ENCODE assay signal across 1 cellular context in the genomic region with DNA sequence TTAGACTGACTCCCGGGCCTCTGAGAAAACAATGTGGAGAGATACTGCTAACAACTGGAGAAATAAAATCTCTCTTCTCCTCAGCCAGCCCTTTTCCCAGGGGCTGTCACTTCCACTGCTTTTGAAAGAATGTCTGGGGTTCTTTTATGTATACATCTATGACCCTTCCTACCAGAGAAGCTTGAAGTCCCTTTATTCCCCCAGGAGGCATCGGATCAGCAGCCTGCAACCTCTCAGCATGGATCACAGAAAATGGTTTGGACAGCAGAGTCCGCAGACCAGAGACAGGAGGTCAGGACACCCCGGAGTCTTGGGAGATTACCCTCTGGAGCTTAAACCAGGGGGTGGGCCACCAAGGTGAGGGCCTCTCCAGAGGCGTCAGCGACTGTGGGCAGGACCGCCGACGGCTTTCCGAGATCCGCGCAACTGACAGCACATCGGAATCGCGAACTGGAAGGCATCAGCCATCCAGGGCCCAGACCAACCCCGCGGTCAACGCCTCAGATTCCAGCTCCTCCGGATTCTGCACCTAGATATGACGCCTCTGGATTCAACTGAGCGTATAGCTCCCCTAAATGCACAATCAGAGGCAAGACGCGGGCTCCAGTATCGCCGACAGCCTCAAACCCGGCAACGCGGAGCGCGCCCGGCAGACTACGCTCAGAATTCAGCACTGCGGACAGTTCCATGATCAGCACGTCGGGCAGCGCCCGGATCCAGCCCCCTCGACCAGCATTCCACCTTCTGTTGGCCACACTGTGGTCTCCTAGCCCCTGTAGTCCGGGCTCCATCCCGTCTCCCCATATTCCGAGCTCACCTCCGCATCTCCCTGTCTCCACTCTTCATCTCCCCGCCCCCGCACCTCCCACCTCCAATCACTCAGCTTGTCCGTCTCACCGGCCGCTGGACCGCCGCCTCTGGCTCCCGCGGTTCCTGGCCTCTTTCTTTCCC.
TF ChIP-seq lines count a peak whose summit lies in the region.

No MANE protein-coding gene starts in this region.

TF ChIP-seq in K562, 482 proteins besides CTCF, POLR2A, EP300 and RAD21 (continued from another document and continues in another):
- TF ChIP-seq ZFP1 (CRISPR knock-in tag; IDR thresholded peaks at IDR 0.05) (no peak), NR1H2 (CRISPR knock-in tag; IDR thresholded peaks at IDR 0.05) (peak; percentile 99), BRD9 (IDR thresholded peaks at IDR 0.05; ENCODE audit: low read depth, partially characterized antibody) (no peak), XRCC3 (IDR thresholded peaks at IDR 0.05) (no peak), KLF13 (tag; IDR thresholded peaks at IDR 0.05; ENCODE audit: borderline replicate concordance, low read depth) (no peak), TEAD4 (IDR thresholded peaks at IDR 0.05; ENCODE audit: low read length) (peak; percentile 35; the same call in 1 of the 2 replicates), TEAD4 (CRISPR knock-in tag; IDR thresholded peaks at IDR 0.05; ENCODE audit: borderline replicate concordance) (peak; percentile 99), HNRNPUL1 (IDR thresholded peaks at IDR 0.05; ENCODE audit: low read length) (no peak), CBFB (CRISPR knock-in tag; IDR thresholded peaks at IDR 0.05) (peak; percentile 91), MYC (IDR thresholded peaks at IDR 0.05; ENCODE audit: low read depth, low read length) (no peak), MYC (CRISPR knock-in tag; IDR thresholded peaks at IDR 0.05; ENCODE audit: borderline replicate concordance, low read depth) (no peak), TEAD2 (tag; IDR thresholded peaks at IDR 0.05) (peak; percentile 55; the same call in 1 of the 2 replicates), MAFG (tag; conservative IDR thresholded peaks at IDR 0.05) (no peak), FOXP1 (CRISPR knock-in tag; IDR thresholded peaks at IDR 0.05) (peak; percentile 99), CHD1 (IDR thresholded peaks at IDR 0.05; ENCODE audit: low read length) (no peak), TARDBP (IDR thresholded peaks at IDR 0.05) (no peak), ZNF766 (CRISPR knock-in tag; conservative IDR thresholded peaks at IDR 0.05) (peak; percentile 98), SMARCE1 (IDR thresholded peaks at IDR 0.05) (no peak), PHF20 (IDR thresholded peaks at IDR 0.05; ENCODE audit: partially characterized antibody) (no peak), KAT2B (IDR thresholded peaks at IDR 0.05; ENCODE audit: low read depth, low read length) (no peak), MEF2A (IDR thresholded peaks at IDR 0.05; ENCODE audit: control insufficient read depth, low read depth, low read length) (0 out of 2 replicates have a peak, but pooled peaks have one; percentile 14), ZNF217 (CRISPR knock-in tag; IDR thresholded peaks at IDR 0.05) (peak; percentile 94), ZC3H8 (IDR thresholded peaks at IDR 0.05) (no peak), CBX3 (IDR thresholded peaks at IDR 0.05; ENCODE audit: borderline replicate concordance in 1 of 2, low read length in 2 of 2) (peak; percentile 76 to 84; a peak in 2 of 3 replicates), NR2C1 (IDR thresholded peaks at IDR 0.05) (no peak), NR2C1 (tag; IDR thresholded peaks at IDR 0.05) (0 out of 2 replicates have a peak, but pooled peaks have one; percentile 40), MEIS2 (IDR thresholded peaks at IDR 0.05; ENCODE audit: partially characterized antibody) (no peak)
- TF ChIP-seq, protein P1, sequence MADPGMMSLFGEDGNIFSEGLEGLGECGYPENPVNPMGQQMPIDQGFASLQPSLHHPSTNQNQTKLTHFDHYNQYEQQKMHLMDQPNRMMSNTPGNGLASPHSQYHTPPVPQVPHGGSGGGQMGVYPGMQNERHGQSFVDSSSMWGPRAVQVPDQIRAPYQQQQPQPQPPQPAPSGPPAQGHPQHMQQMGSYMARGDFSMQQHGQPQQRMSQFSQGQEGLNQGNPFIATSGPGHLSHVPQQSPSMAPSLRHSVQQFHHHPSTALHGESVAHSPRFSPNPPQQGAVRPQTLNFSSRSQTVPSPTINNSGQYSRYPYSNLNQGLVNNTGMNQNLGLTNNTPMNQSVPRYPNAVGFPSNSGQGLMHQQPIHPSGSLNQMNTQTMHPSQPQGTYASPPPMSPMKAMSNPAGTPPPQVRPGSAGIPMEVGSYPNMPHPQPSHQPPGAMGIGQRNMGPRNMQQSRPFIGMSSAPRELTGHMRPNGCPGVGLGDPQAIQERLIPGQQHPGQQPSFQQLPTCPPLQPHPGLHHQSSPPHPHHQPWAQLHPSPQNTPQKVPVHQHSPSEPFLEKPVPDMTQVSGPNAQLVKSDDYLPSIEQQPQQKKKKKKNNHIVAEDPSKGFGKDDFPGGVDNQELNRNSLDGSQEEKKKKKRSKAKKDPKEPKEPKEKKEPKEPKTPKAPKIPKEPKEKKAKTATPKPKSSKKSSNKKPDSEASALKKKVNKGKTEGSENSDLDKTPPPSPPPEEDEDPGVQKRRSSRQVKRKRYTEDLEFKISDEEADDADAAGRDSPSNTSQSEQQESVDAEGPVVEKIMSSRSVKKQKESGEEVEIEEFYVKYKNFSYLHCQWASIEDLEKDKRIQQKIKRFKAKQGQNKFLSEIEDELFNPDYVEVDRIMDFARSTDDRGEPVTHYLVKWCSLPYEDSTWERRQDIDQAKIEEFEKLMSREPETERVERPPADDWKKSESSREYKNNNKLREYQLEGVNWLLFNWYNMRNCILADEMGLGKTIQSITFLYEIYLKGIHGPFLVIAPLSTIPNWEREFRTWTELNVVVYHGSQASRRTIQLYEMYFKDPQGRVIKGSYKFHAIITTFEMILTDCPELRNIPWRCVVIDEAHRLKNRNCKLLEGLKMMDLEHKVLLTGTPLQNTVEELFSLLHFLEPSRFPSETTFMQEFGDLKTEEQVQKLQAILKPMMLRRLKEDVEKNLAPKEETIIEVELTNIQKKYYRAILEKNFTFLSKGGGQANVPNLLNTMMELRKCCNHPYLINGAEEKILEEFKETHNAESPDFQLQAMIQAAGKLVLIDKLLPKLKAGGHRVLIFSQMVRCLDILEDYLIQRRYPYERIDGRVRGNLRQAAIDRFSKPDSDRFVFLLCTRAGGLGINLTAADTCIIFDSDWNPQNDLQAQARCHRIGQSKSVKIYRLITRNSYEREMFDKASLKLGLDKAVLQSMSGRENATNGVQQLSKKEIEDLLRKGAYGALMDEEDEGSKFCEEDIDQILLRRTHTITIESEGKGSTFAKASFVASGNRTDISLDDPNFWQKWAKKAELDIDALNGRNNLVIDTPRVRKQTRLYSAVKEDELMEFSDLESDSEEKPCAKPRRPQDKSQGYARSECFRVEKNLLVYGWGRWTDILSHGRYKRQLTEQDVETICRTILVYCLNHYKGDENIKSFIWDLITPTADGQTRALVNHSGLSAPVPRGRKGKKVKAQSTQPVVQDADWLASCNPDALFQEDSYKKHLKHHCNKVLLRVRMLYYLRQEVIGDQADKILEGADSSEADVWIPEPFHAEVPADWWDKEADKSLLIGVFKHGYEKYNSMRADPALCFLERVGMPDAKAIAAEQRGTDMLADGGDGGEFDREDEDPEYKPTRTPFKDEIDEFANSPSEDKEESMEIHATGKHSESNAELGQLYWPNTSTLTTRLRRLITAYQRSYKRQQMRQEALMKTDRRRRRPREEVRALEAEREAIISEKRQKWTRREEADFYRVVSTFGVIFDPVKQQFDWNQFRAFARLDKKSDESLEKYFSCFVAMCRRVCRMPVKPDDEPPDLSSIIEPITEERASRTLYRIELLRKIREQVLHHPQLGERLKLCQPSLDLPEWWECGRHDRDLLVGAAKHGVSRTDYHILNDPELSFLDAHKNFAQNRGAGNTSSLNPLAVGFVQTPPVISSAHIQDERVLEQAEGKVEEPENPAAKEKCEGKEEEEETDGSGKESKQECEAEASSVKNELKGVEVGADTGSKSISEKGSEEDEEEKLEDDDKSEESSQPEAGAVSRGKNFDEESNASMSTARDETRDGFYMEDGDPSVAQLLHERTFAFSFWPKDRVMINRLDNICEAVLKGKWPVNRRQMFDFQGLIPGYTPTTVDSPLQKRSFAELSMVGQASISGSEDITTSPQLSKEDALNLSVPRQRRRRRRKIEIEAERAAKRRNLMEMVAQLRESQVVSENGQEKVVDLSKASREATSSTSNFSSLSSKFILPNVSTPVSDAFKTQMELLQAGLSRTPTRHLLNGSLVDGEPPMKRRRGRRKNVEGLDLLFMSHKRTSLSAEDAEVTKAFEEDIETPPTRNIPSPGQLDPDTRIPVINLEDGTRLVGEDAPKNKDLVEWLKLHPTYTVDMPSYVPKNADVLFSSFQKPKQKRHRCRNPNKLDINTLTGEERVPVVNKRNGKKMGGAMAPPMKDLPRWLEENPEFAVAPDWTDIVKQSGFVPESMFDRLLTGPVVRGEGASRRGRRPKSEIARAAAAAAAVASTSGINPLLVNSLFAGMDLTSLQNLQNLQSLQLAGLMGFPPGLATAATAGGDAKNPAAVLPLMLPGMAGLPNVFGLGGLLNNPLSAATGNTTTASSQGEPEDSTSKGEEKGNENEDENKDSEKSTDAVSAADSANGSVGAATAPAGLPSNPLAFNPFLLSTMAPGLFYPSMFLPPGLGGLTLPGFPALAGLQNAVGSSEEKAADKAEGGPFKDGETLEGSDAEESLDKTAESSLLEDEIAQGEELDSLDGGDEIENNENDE (IDR thresholded peaks at IDR 0.05; ENCODE audit: low read depth, low read length) = no peak
- TF ChIP-seq, protein P2, sequence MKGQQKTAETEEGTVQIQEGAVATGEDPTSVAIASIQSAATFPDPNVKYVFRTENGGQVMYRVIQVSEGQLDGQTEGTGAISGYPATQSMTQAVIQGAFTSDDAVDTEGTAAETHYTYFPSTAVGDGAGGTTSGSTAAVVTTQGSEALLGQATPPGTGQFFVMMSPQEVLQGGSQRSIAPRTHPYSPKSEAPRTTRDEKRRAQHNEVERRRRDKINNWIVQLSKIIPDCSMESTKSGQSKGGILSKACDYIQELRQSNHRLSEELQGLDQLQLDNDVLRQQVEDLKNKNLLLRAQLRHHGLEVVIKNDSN (CRISPR knock-in tag; IDR thresholded peaks at IDR 0.05) = peak; percentile 67
- TF ChIP-seq, protein P3, sequence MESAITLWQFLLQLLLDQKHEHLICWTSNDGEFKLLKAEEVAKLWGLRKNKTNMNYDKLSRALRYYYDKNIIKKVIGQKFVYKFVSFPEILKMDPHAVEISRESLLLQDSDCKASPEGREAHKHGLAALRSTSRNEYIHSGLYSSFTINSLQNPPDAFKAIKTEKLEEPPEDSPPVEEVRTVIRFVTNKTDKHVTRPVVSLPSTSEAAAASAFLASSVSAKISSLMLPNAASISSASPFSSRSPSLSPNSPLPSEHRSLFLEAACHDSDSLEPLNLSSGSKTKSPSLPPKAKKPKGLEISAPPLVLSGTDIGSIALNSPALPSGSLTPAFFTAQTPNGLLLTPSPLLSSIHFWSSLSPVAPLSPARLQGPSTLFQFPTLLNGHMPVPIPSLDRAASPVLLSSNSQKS (CRISPR knock-in tag; IDR thresholded peaks at IDR 0.05) = no peak
- TF ChIP-seq, protein P4, sequence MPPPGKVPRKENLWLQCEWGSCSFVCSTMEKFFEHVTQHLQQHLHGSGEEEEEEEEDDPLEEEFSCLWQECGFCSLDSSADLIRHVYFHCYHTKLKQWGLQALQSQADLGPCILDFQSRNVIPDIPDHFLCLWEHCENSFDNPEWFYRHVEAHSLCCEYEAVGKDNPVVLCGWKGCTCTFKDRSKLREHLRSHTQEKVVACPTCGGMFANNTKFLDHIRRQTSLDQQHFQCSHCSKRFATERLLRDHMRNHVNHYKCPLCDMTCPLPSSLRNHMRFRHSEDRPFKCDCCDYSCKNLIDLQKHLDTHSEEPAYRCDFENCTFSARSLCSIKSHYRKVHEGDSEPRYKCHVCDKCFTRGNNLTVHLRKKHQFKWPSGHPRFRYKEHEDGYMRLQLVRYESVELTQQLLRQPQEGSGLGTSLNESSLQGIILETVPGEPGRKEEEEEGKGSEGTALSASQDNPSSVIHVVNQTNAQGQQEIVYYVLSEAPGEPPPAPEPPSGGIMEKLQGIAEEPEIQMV (tag; conservative IDR thresholded peaks at IDR 0.05; ENCODE audit: low read depth) = peak; percentile 57
- TF ChIP-seq, protein P5, sequence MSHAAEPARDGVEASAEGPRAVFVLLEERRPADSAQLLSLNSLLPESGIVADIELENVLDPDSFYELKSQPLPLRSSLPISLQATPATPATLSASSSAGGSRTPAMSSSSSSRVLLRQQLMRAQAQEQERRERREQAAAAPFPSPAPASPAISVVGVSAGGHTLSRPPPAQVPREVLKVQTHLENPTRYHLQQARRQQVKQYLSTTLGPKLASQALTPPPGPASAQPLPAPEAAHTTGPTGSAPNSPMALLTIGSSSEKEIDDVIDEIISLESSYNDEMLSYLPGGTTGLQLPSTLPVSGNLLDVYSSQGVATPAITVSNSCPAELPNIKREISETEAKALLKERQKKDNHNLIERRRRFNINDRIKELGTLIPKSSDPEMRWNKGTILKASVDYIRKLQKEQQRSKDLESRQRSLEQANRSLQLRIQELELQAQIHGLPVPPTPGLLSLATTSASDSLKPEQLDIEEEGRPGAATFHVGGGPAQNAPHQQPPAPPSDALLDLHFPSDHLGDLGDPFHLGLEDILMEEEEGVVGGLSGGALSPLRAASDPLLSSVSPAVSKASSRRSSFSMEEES (CRISPR knock-in tag; IDR thresholded peaks at IDR 0.05) = no peak
- TF ChIP-seq, protein P6, sequence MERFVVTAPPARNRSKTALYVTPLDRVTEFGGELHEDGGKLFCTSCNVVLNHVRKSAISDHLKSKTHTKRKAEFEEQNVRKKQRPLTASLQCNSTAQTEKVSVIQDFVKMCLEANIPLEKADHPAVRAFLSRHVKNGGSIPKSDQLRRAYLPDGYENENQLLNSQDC (CRISPR knock-in tag; IDR thresholded peaks at IDR 0.05) = no peak
- TF ChIP-seq, protein P7, sequence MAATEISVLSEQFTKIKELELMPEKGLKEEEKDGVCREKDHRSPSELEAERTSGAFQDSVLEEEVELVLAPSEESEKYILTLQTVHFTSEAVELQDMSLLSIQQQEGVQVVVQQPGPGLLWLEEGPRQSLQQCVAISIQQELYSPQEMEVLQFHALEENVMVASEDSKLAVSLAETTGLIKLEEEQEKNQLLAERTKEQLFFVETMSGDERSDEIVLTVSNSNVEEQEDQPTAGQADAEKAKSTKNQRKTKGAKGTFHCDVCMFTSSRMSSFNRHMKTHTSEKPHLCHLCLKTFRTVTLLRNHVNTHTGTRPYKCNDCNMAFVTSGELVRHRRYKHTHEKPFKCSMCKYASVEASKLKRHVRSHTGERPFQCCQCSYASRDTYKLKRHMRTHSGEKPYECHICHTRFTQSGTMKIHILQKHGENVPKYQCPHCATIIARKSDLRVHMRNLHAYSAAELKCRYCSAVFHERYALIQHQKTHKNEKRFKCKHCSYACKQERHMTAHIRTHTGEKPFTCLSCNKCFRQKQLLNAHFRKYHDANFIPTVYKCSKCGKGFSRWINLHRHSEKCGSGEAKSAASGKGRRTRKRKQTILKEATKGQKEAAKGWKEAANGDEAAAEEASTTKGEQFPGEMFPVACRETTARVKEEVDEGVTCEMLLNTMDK (IDR thresholded peaks at IDR 0.05; ENCODE audit: borderline replicate concordance, insufficient read depth, low read depth, low read length, poor library complexity, severe bottlenecking) = no peak
- TF ChIP-seq, protein P8, sequence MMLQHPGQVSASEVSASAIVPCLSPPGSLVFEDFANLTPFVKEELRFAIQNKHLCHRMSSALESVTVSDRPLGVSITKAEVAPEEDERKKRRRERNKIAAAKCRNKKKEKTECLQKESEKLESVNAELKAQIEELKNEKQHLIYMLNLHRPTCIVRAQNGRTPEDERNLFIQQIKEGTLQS (IDR thresholded peaks at IDR 0.05) = no peak
- TF ChIP-seq, protein P8 (CRISPR knock-in tag; conservative IDR thresholded peaks at IDR 0.05) = 0 out of 2 replicates have a peak, but pooled peaks have one; percentile 33
- TF ChIP-seq, protein P9, sequence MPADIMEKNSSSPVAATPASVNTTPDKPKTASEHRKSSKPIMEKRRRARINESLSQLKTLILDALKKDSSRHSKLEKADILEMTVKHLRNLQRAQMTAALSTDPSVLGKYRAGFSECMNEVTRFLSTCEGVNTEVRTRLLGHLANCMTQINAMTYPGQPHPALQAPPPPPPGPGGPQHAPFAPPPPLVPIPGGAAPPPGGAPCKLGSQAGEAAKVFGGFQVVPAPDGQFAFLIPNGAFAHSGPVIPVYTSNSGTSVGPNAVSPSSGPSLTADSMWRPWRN (IDR thresholded peaks at IDR 0.05; ENCODE audit: low read depth) = no peak
